Comparison of ENCODE assay signal across 20 cellular contexts in genomic region chr3:157151151-157151550, GRCh38. TPM values are rescaled to one million over a fixed set of nuclear protein-coding genes. Genes with fewer than 3 reads are reported as not detected.
DNase-seq lines count a peak whose midpoint lies in the region; ATAC-seq and TF ChIP-seq lines count a peak whose summit lies in the region.
"Had no signal": no experiment of that assay in that cellular context is flagged by ENCODE, and none has a peak within 500 bp of the region (broad histone marks: within the 10 kb centered on the region; RNA-seq: fewer than 3 reads in every experiment).

No MANE protein-coding gene starts in this region.

- H3K27ac Mint-ChIP-seq in activated CD4-positive, alpha-beta T cell treated with anti-CD3 and anti-CD28 coated beads for 36 hours, result peak overlapping the region; percentile 79
- peak overlapping the region; percentile 27 for H3K27ac Mint-ChIP-seq in Calu3 (ENCODE audit: unreplicated experiment)
- peak overlapping the region; percentile 68 for H3K27ac Mint-ChIP-seq in activated naive CD8-positive, alpha-beta T cell treated with anti-CD3 and anti-CD28 coated beads for 36 hours

- H3K4me1 Mint-ChIP-seq in activated CD4-positive, alpha-beta T cell treated with anti-CD3 and anti-CD28 coated beads for 36 hours, result peaks cover 66% of the 10 kb centered on the region
- peaks cover 57% of the 10 kb centered on the region for H3K4me1 Mint-ChIP-seq in Calu3 (ENCODE audit: low read depth, unreplicated experiment)
- peaks cover 50% of the 10 kb centered on the region for H3K4me1 Mint-ChIP-seq in activated naive CD8-positive, alpha-beta T cell treated with anti-CD3 and anti-CD28 coated beads for 36 hours

- H3K27me3 ChIP-seq in right lobe of liver, result no peaks in the 10 kb centered on the region
- H3K27me3 ChIP-seq in HAP-1 (ENCODE audit: low read depth), result no peaks in the 10 kb centered on the region
- H3K27me3 ChIP-seq: BLaER1 treated with 17β-estradiol and CSF1 and Interleukin-3, amounts not matched to agents 10 nM and 100 nM had no signal

- intact Hi-C loops in activated CD4-positive, alpha-beta T cell treated with anti-CD3 and anti-CD28 coated beads for 36 hours (cut with DNase I, micrococcal nuclease), result no loop called here
- intact Hi-C loops in Calu3 (cut with micrococcal nuclease; ENCODE audit: unreplicated experiment) (no loop called here), right lobe of liver (cut with DNase I) (no loop called here)

- DNase-seq in activated CD4-positive, alpha-beta T cell treated with anti-CD3 and anti-CD28 coated beads for 36 hours, result no peak
- DNase-seq in activated CD4-positive, alpha-beta T cell treated with anti-CD3 and anti-CD28 coated beads, Interleukin-2, amount 50 U/mL, for 4 hours, result no peak
- no peak for DNase-seq in Calu3
- no peak for DNase-seq in activated naive CD8-positive, alpha-beta T cell treated with anti-CD3 and anti-CD28 coated beads for 36 hours
- DNase-seq in right lobe of liver, result no peak
- DNase-seq in HAP-1 (ENCODE audit: low spot score in 2 of 2), result no peak
- DNase-seq: 8988T, GF-D8, H7, NCI-H1092, NCI-H146, NCI-H2081, NCI-H510A, NCI-H774, PC-3 had no signal

- H3K27ac ChIP-seq in right lobe of liver, result no peak overlapping the region
- H3K27ac ChIP-seq: BLaER1 treated with 17β-estradiol and CSF1 and Interleukin-3, amounts not matched to agents 10 nM and 100 nM; HL-60; RWPE1 had no signal

- no peak overlapping the region for H3K4me3 ChIP-seq in right lobe of liver
- H3K4me3 ChIP-seq in HAP-1, result no peak overlapping the region
- H3K4me3 ChIP-seq: BLaER1 treated with 17β-estradiol and CSF1 and Interleukin-3, amounts not matched to agents 10 nM and 100 nM had no signal

- in situ Hi-C loops in HAP-1 (cut with MboI; ENCODE audit: low sequenced_read_pairs), result no loop called here

- CTCF ChIA-PET in activated CD4-positive, alpha-beta T cell treated with anti-CD3 and anti-CD28 coated beads for 36 hours (lab: Charles Lee), result interaction anchor here (0.9 to 5.8 kb wide), 3 partner anchors 13 to 30 kb away, joined by 3 to 44 read pairs (median 5); no protein-coding TSS in a partner anchor
- CTCF ChIA-PET in Calu3 (lab: Charles Lee), result interaction anchor here (1.0 kb wide), 1 partner anchor 40 kb away, joined by 3 read pairs; no protein-coding TSS in a partner anchor

- H3K4me3 Mint-ChIP-seq in activated CD4-positive, alpha-beta T cell treated with anti-CD3 and anti-CD28 coated beads for 36 hours, result no peak overlapping the region
- no peak overlapping the region for H3K4me3 Mint-ChIP-seq in Calu3 (ENCODE audit: low read depth, unreplicated experiment)
- H3K4me3 Mint-ChIP-seq in activated naive CD8-positive, alpha-beta T cell treated with anti-CD3 and anti-CD28 coated beads for 36 hours, result no peak overlapping the region

- peak; percentile 32 for TF ChIP-seq POLR2A in right lobe of liver (IDR thresholded peaks at IDR 0.05)

- H3K9me3 ChIP-seq in right lobe of liver (no peaks in the 10 kb centered on the region), HAP-1 (no peaks in the 10 kb centered on the region)
- H3K9me3 ChIP-seq: BLaER1 treated with 17β-estradiol and CSF1 and Interleukin-3, amounts not matched to agents 10 nM and 100 nM had no signal

- H3K27me3 Mint-ChIP-seq in activated CD4-positive, alpha-beta T cell treated with anti-CD3 and anti-CD28 coated beads for 36 hours, result no peaks in the 10 kb centered on the region
- no peaks in the 10 kb centered on the region for H3K27me3 Mint-ChIP-seq in Calu3 (ENCODE audit: unreplicated experiment)
- H3K27me3 Mint-ChIP-seq in activated naive CD8-positive, alpha-beta T cell treated with anti-CD3 and anti-CD28 coated beads for 36 hours, result no peaks in the 10 kb centered on the region

- H3K36me3 Mint-ChIP-seq in activated CD4-positive, alpha-beta T cell treated with anti-CD3 and anti-CD28 coated beads for 36 hours (ENCODE audit: low read depth), result peaks cover 85% of the 10 kb centered on the region
- H3K36me3 Mint-ChIP-seq in Calu3 (ENCODE audit: insufficient read depth, unreplicated experiment), result peaks cover 100% of the 10 kb centered on the region
- H3K36me3 Mint-ChIP-seq in activated naive CD8-positive, alpha-beta T cell treated with anti-CD3 and anti-CD28 coated beads for 36 hours, result peaks cover 61% of the 10 kb centered on the region

- no TSS peak for BruUV-seq in Calu3 (replicated peaks; lab: Mats Ljungman, UMichigan)

- WGBS in right lobe of liver (ENCODE audit: insufficient coverage, low coverage, low lambda C conversion rate, missing lambda C conversion rate), result 100% methylated on average over 1 of the region's 1 CpG

- ATAC-seq in activated CD4-positive, alpha-beta T cell treated with anti-CD3 and anti-CD28 coated beads for 36 hours, result no peak
- ATAC-seq in right lobe of liver (no peak), GM21737 (IDR thresholded peaks at IDR 0.05; ENCODE audit: unreplicated experiment) (no peak), HG03378 (IDR thresholded peaks at IDR 0.05; ENCODE audit: unreplicated experiment) (no peak)
- ATAC-seq: PC-3 had no signal

- TF ChIP-seq CTCF in Calu3 (IDR thresholded peaks at IDR 0.05; ENCODE audit: unreplicated experiment), result no peak
- no peak for TF ChIP-seq CTCF in right lobe of liver (IDR thresholded peaks at IDR 0.05)

- no peaks in the 10 kb centered on the region for H3K9me3 Mint-ChIP-seq in activated CD4-positive, alpha-beta T cell treated with anti-CD3 and anti-CD28 coated beads for 36 hours (ENCODE audit: low read depth)
- no peaks in the 10 kb centered on the region for H3K9me3 Mint-ChIP-seq in Calu3 (ENCODE audit: low read depth, unreplicated experiment)
- H3K9me3 Mint-ChIP-seq in activated naive CD8-positive, alpha-beta T cell treated with anti-CD3 and anti-CD28 coated beads for 36 hours, result no peaks in the 10 kb centered on the region

- H3K4me1 ChIP-seq in right lobe of liver (peaks cover 0 to 22% (median 11%) of the 10 kb centered on the region in 4 donors), HAP-1 (peaks cover 10% of the 10 kb centered on the region)

- H3K36me3 ChIP-seq in right lobe of liver, result peaks cover 24 to 97% (median 76%) of the 10 kb centered on the region in 4 donors
- H3K36me3 ChIP-seq in HAP-1 (replicated peaks), result peaks cover 98% of the 10 kb centered on the region

- POLR2A ChIA-PET in activated CD4-positive, alpha-beta T cell treated with anti-CD3 and anti-CD28 coated beads for 36 hours (lab: Charles Lee), result interaction anchor here (5.6 kb wide), 1 partner anchor 9 kb away, joined by 34 read pairs; the partner anchor contains the start of gene CCNL1

RNA-seq across cellular contexts. Expression of gene CCNL1, which starts 8.8 kb away (rescaled TPM):
- 100 to 1,000 TPM; 163 to 215 TPM for total RNA-seq in activated CD4-positive, alpha-beta T cell treated with anti-CD3 and anti-CD28 coated beads for 36 hours
- total RNA-seq in Calu3 (2022) (291 and 303 TPM in 2 replicates), right lobe of liver (100 to 1,000 TPM in 2 of 6 experiments, 10 to 100 TPM in 4; 34.0 to 153 (median 78.5) TPM)
- total RNA-seq in activated naive CD8-positive, alpha-beta T cell treated with anti-CD3 and anti-CD28 coated beads for 36 hours, result 100 to 1,000 TPM; 139 to 156 TPM

Comparison
In these comparisons a context has a peak if more than half of its experiments do, and no peak if none do; other contexts are left out.
1. H3K27ac Mint-ChIP-seq: peak in every context shown above with its lines; median percentile 79 in activated CD4-positive, alpha-beta T cell treated with anti-CD3 and anti-CD28 coated beads for 36 hours; 68 in activated naive CD8-positive, alpha-beta T cell treated with anti-CD3 and anti-CD28 coated beads for 36 hours; 27 in Calu3.